8 cellular contexts compared by ENCODE assay signal in genomic region chr7:100545636-100546128, GRCh38. TPM values are rescaled to one million over a fixed set of nuclear protein-coding genes. Genes with fewer than 3 reads are reported as not detected.
DNase-seq lines count a peak whose midpoint lies in the region; ATAC-seq, FAIRE-seq and TF ChIP-seq lines count a peak whose summit lies in the region.

No MANE protein-coding gene starts in this region.

- H2AFZ ChIP-seq in endothelial cell of umbilical vein (ENCODE audit: low read depth, low read length): no peak overlapping the region

- peak overlapping the region; percentile 94 for H3K27ac ChIP-seq in endothelial cell of umbilical vein (ENCODE audit: insufficient read depth, low read depth, low read length)
- H3K27ac ChIP-seq in naive thymus-derived CD4-positive, alpha-beta T cell (ENCODE audit: low read depth, low read length): peak overlapping the region; percentile 56

- H3K4me2 ChIP-seq in endothelial cell of umbilical vein (ENCODE audit: insufficient read depth, low read length): peak overlapping the region; percentile 81

- H3K4me1 Mint-ChIP-seq in activated CD4-positive, alpha-beta T cell treated with anti-CD3 and anti-CD28 coated beads, Interleukin-2, amount 10 ng/mL, durations not matched to agents 24 days and 14 days: peaks cover 84% of the 10 kb centered on the region
- H3K4me1 Mint-ChIP-seq in naive thymus-derived CD4-positive, alpha-beta T cell: peaks cover 75 to 100% (median 93%) of the 10 kb centered on the region in 7 donors
- H3K4me1 Mint-ChIP-seq in type B pancreatic cell (ENCODE audit: unreplicated experiment): peaks cover 60% of the 10 kb centered on the region

- CTCF ChIA-PET in BJ (lab: Yijun Ruan, JAX): interaction anchor here (0.5 to 2.7 kb wide), 8 partner anchors 10 to 1404 kb away, joined by 3 to 17 read pairs (median 4); no protein-coding TSS in a partner anchor
- CTCF ChIA-PET in endothelial cell of umbilical vein (lab: Charles Lee): interaction anchor here (1.2 to 2.6 kb wide), 7 partner anchors 14 to 80 kb away, joined by 3 to 32 read pairs (median 8); partner anchors contain the start of gene NYAP1
- CTCF ChIA-PET in naive thymus-derived CD4-positive, alpha-beta T cell (lab: Charles Lee): interaction anchor here (1.1 to 5.4 kb wide), 4 partner anchors 11 to 76 kb away, joined by 3 to 33 read pairs (median 4); no protein-coding TSS in a partner anchor

- peak overlapping the region; percentile 99 for H3K27ac Mint-ChIP-seq in activated CD4-positive, alpha-beta T cell treated with anti-CD3 and anti-CD28 coated beads, Interleukin-2, amount 10 ng/mL, durations not matched to agents 24 days and 14 days
- H3K27ac Mint-ChIP-seq in naive thymus-derived CD4-positive, alpha-beta T cell: peak overlapping the region; percentile 77 to 95 (median 88)
- H3K27ac Mint-ChIP-seq in type B pancreatic cell: peak overlapping the region; percentile 89

- H3K4me1 ChIP-seq in endothelial cell of umbilical vein (ENCODE audit: control insufficient read depth, extremely low read depth, insufficient read depth, low read length): peaks cover 52% of the 10 kb centered on the region
- H3K4me1 ChIP-seq in naive thymus-derived CD4-positive, alpha-beta T cell (ENCODE audit: control insufficient read depth in 2 of 2, insufficient read depth in 2 of 2, low read length in 2 of 2): peaks cover 69 to 91% of the 10 kb centered on the region in 2 donors

- peak; percentile 32 for TF ChIP-seq CTCF in BJ (IDR thresholded peaks at IDR 0.05; ENCODE audit: insufficient read depth, low read depth, low read length)
- peak; percentile 9 to 21 for TF ChIP-seq CTCF in endothelial cell of umbilical vein (IDR thresholded peaks at IDR 0.05; ENCODE audit: extremely low read depth in 1 of 2, insufficient read depth in 1 of 2, low read depth in 1 of 2, low read length in 2 of 2)
- TF ChIP-seq CTCF in type B pancreatic cell (conservative IDR thresholded peaks at IDR 0.05): peak; percentile 21

- H3K36me3 Mint-ChIP-seq in activated CD4-positive, alpha-beta T cell treated with anti-CD3 and anti-CD28 coated beads, Interleukin-2, amount 10 ng/mL, durations not matched to agents 24 days and 14 days (ENCODE audit: low read depth): peaks cover 60% of the 10 kb centered on the region
- H3K36me3 Mint-ChIP-seq in naive thymus-derived CD4-positive, alpha-beta T cell: peaks cover 3 to 21% (median 16%) of the 10 kb centered on the region in 5 donors
- H3K36me3 Mint-ChIP-seq in type B pancreatic cell: peaks cover 3% of the 10 kb centered on the region

- peaks cover 24% of the 10 kb centered on the region for H3K79me2 ChIP-seq in endothelial cell of umbilical vein (ENCODE audit: control insufficient read depth, insufficient read depth, low read length)

- no peaks in the 10 kb centered on the region for H3K9me3 ChIP-seq in endothelial cell of umbilical vein (replicated peaks; ENCODE audit: control insufficient read depth, insufficient read depth, low read length)
- H3K9me3 ChIP-seq in naive thymus-derived CD4-positive, alpha-beta T cell (ENCODE audit: control insufficient read depth in 2 of 3, low read length in 3 of 3): no peaks in the 10 kb centered on the region

- peaks cover 4% of the 10 kb centered on the region for H3K9me3 Mint-ChIP-seq in activated CD4-positive, alpha-beta T cell treated with anti-CD3 and anti-CD28 coated beads, Interleukin-2, amount 10 ng/mL, durations not matched to agents 24 days and 14 days
- H3K9me3 Mint-ChIP-seq in naive thymus-derived CD4-positive, alpha-beta T cell: no peaks in the 10 kb centered on the region
- H3K9me3 Mint-ChIP-seq in type B pancreatic cell: no peaks in the 10 kb centered on the region

- TF ChIP-seq POLR2A in endothelial cell of umbilical vein (IDR thresholded peaks at IDR 0.05; ENCODE audit: low read depth, low read length): peak; percentile 61

- dilution Hi-C loops in endothelial cell of umbilical vein (cut with MboI; ENCODE audit: extremely low pct_ligation_motif_present, low sequenced_read_pairs): no loop called here

- BruUV-seq in endothelial cell of umbilical vein (replicated peaks; lab: Mats Ljungman, UMichigan): no TSS peak

- intact Hi-C loops in activated CD4-positive, alpha-beta T cell treated with anti-CD3 and anti-CD28 coated beads, Interleukin-2, amount 10 ng/mL, durations not matched to agents 24 days and 14 days (cut with micrococcal nuclease): loop anchor here (1.0 to 10.0 kb wide), 4 partner anchors 13 to 421 kb away; partner anchors contain the start of genes FBXO24, LRCH4, MBLAC1 and TSC22D4
- intact Hi-C loops in endothelial cell of umbilical vein (cut with micrococcal nuclease): loop anchor here (1.0 kb wide), 4 partner anchors 7 to 116 kb away; partner anchors contain the start of genes MEPCE, NYAP1 and TSC22D4
- intact Hi-C loops in naive thymus-derived CD4-positive, alpha-beta T cell (cut with micrococcal nuclease): loop anchor here in 1 of 2 donors (1.0 to 2.0 kb wide), 2 partner anchors 14 to 67 kb away; partner anchors contain the start of gene TSC22D4

- no peaks in the 10 kb centered on the region for H3K9me1 ChIP-seq in endothelial cell of umbilical vein (replicated peaks; ENCODE audit: control insufficient read depth, extremely low read depth, insufficient read depth, low read length)

- no peaks in the 10 kb centered on the region for H3K36me3 ChIP-seq in BJ (ENCODE audit: control insufficient read depth, insufficient read depth, low read length)
- H3K36me3 ChIP-seq in endothelial cell of umbilical vein (ENCODE audit: control insufficient read depth in 2 of 2, extremely low read depth in 1 of 2, insufficient read depth in 2 of 2, low read length in 2 of 2): peaks cover 2 to 4% of the 10 kb centered on the region in 2 experiments
- peaks cover 0 to 8% (median 0%) of the 10 kb centered on the region in 3 experiments for H3K36me3 ChIP-seq in naive thymus-derived CD4-positive, alpha-beta T cell (ENCODE audit: control insufficient read depth in 2 of 3, insufficient read depth in 3 of 3, low read length in 3 of 3)

- H3K27me3 Mint-ChIP-seq in activated CD4-positive, alpha-beta T cell treated with anti-CD3 and anti-CD28 coated beads, Interleukin-2, amount 10 ng/mL, durations not matched to agents 24 days and 14 days: no peaks in the 10 kb centered on the region
- H3K27me3 Mint-ChIP-seq in naive thymus-derived CD4-positive, alpha-beta T cell: no peaks in the 10 kb centered on the region
- H3K27me3 Mint-ChIP-seq in type B pancreatic cell: no peaks in the 10 kb centered on the region

- H3K4me3 ChIP-seq in BJ (ENCODE audit: low read depth, low read length) (no peak overlapping the region), endothelial cell of umbilical vein (replicated peaks in 1 of 3; ENCODE audit: insufficient read depth in 1 of 3, low read depth in 1 of 3, low read length in 3 of 3) (peak overlapping the region in 1 of 3 experiments; percentile 2)
- peak overlapping the region; percentile 7 for H3K4me3 ChIP-seq in naive thymus-derived CD4-positive, alpha-beta T cell (ENCODE audit: low read length)

- POLR2A ChIA-PET in BJ (lab: Charles Lee) (no interaction called here), endothelial cell of umbilical vein (lab: Charles Lee) (interaction anchor here (1.4 kb wide), 2 partner anchors 13 to 14 kb away, joined by 3 read pairs; no protein-coding TSS in a partner anchor)
- POLR2A ChIA-PET in naive thymus-derived CD4-positive, alpha-beta T cell (lab: Charles Lee): interaction anchor here (0.6 to 2.4 kb wide), 7 partner anchors 9 to 466 kb away, joined by 3 to 17 read pairs (median 4); partner anchors contain the start of genes MEPCE and ZCWPW1

- ATAC-seq in GM18861 (IDR thresholded peaks at IDR 0.05; ENCODE audit: unreplicated experiment) (peak; percentile 41), HG03520 (IDR thresholded peaks at IDR 0.05; ENCODE audit: unreplicated experiment) (peak; percentile 50)
- peak; percentile 55 for ATAC-seq in naive thymus-derived CD4-positive, alpha-beta T cell

- H3K9ac ChIP-seq in endothelial cell of umbilical vein (replicated peaks; ENCODE audit: extremely low read depth, insufficient read depth, low read length): peak overlapping the region; percentile 66

- H3K4me3 Mint-ChIP-seq in activated CD4-positive, alpha-beta T cell treated with anti-CD3 and anti-CD28 coated beads, Interleukin-2, amount 10 ng/mL, durations not matched to agents 24 days and 14 days: peak overlapping the region; percentile 99
- H3K4me3 Mint-ChIP-seq in naive thymus-derived CD4-positive, alpha-beta T cell: peak overlapping the region; percentile 45 to 82 (median 68)
- H3K4me3 Mint-ChIP-seq in type B pancreatic cell: peak overlapping the region; percentile 59

- H4K20me1 ChIP-seq in endothelial cell of umbilical vein (replicated peaks; ENCODE audit: control insufficient read depth, extremely low read depth, insufficient read depth, low read length): no peaks in the 10 kb centered on the region

- H3K27me3 ChIP-seq in BJ (ENCODE audit: control insufficient read depth, insufficient read depth, low read length): no peaks in the 10 kb centered on the region
- H3K27me3 ChIP-seq in endothelial cell of umbilical vein (ENCODE audit: control insufficient read depth in 2 of 2, insufficient read depth in 2 of 2, low read length in 2 of 2): no peaks in the 10 kb centered on the region
- no peaks in the 10 kb centered on the region for H3K27me3 ChIP-seq in naive thymus-derived CD4-positive, alpha-beta T cell (ENCODE audit: control insufficient read depth in 2 of 2, insufficient read depth in 2 of 2, low read length in 2 of 2)

- DNase-seq in BJ (ENCODE audit: low read depth) (peak; percentile 40), endothelial cell of umbilical vein (ENCODE audit: low read depth, low spot score) (peak; percentile 92), type B pancreatic cell (ENCODE audit: extremely low spot score, unreplicated experiment) (no peak), ecto neural progenitor cell (ENCODE audit: low spot score) (no peak)
- peak; percentile 79 for DNase-seq in activated CD4-positive, alpha-beta T cell treated with anti-CD3 and anti-CD28 coated beads, Interleukin-2, amount 10 ng/mL, durations not matched to agents 24 days and 14 days
- peak in 2 of 9 donors; percentile 34 to 60 for DNase-seq in naive thymus-derived CD4-positive, alpha-beta T cell

- no peak for FAIRE-seq in endothelial cell of umbilical vein (lab: Jason Lieb, UNC)

RNA-seq across cellular contexts. Expression of gene AGFG2, which starts 6.7 kb away (rescaled TPM):
- polyA plus RNA-seq in BJ (2011; rRNA removed): 6.3 and 10.9 TPM in 2 replicates
- 4.2 and 7.7 TPM in 2 replicates for polyA minus RNA-seq in BJ (2011; rRNA and poly(A)+ RNA removed)
- total RNA-seq in activated CD4-positive, alpha-beta T cell treated with anti-CD3 and anti-CD28 coated beads, Interleukin-2, amount 10 ng/mL, durations not matched to agents 24 days and 14 days: 112 and 114 TPM in 2 replicates
- 36.3 and 44.6 TPM in 2 replicates for total RNA-seq in endothelial cell of umbilical vein
- polyA plus RNA-seq in endothelial cell of umbilical vein: 33.6 and 47.9 TPM in 2 replicates
- 15.1 and 22.6 TPM in 2 replicates for polyA plus RNA-seq in endothelial cell of umbilical vein (2011; cell fraction: cytosol; rRNA removed)
- 72.3 and 81.2 TPM in 2 replicates for polyA plus RNA-seq in endothelial cell of umbilical vein (2011; cell fraction: nucleus; rRNA removed)
- 17.8 and 19.9 TPM in 2 replicates for polyA plus RNA-seq in endothelial cell of umbilical vein (2012)
- polyA minus RNA-seq in endothelial cell of umbilical vein: 13.4 and 14.2 TPM in 2 replicates
- polyA minus RNA-seq in endothelial cell of umbilical vein (2011; cell fraction: cytosol; rRNA and poly(A)+ RNA removed): 15.2 TPM
- polyA minus RNA-seq in endothelial cell of umbilical vein (2011; cell fraction: nucleus; rRNA and poly(A)+ RNA removed): 17.0 and 17.7 TPM in 2 replicates
- 10 to 100 TPM; 15.8 to 42.4 (median 23.3) TPM for total RNA-seq in naive thymus-derived CD4-positive, alpha-beta T cell
- polyA plus RNA-seq in naive thymus-derived CD4-positive, alpha-beta T cell: 1 to 10 TPM; 5.7 to 9.8 TPM
- 16.3 and 21.0 TPM in 2 replicates for total RNA-seq in type B pancreatic cell (ENCODE audit: low replicate concordance)

RNA-seq across cellular contexts. Expression of gene SAP25, which starts 28.0 kb away (rescaled TPM):
- 0.20 and 0.34 TPM in 2 replicates for polyA plus RNA-seq in BJ (2011; rRNA removed)
- not detected in 2 replicates for polyA minus RNA-seq in BJ (2011; rRNA and poly(A)+ RNA removed)
- 9.2 and 11.3 TPM in 2 replicates for total RNA-seq in activated CD4-positive, alpha-beta T cell treated with anti-CD3 and anti-CD28 coated beads, Interleukin-2, amount 10 ng/mL, durations not matched to agents 24 days and 14 days
- 2.4 and 3.2 TPM in 2 replicates for total RNA-seq in endothelial cell of umbilical vein
- polyA plus RNA-seq in endothelial cell of umbilical vein: 3.2 and 5.0 TPM in 2 replicates
- polyA plus RNA-seq in endothelial cell of umbilical vein (2011; cell fraction: cytosol; rRNA removed): 0.30 and 0.32 TPM in 2 replicates
- polyA plus RNA-seq in endothelial cell of umbilical vein (2011; cell fraction: nucleus; rRNA removed): 8.9 TPM in 2 replicates
- 0.35 and 0.52 TPM in 2 replicates for polyA plus RNA-seq in endothelial cell of umbilical vein (2012)
- polyA minus RNA-seq in endothelial cell of umbilical vein: 0.66 TPM in 1 of 2 replicates, not detected in the other
- not detected for polyA minus RNA-seq in endothelial cell of umbilical vein (2011; cell fraction: cytosol; rRNA and poly(A)+ RNA removed)
- polyA minus RNA-seq in endothelial cell of umbilical vein (2011; cell fraction: nucleus; rRNA and poly(A)+ RNA removed): 2.1 and 4.6 TPM in 2 replicates
- total RNA-seq in naive thymus-derived CD4-positive, alpha-beta T cell: 100 to 1,000 TPM in 2 of 5 experiments, 10 to 100 TPM in 3; 29.1 to 174 (median 71.3) TPM
- polyA plus RNA-seq in naive thymus-derived CD4-positive, alpha-beta T cell: under 1 TPM in 1 of 2 donors, not detected in 1; 0.48 TPM
- total RNA-seq in type B pancreatic cell (ENCODE audit: low replicate concordance): 3.1 and 5.6 TPM in 2 replicates

RNA-seq across cellular contexts. Expression of gene LRCH4, which starts 40.2 kb away (rescaled TPM):
- 9.1 and 20.0 TPM in 2 replicates for polyA plus RNA-seq in BJ (2011; rRNA removed)
- 15.5 and 23.0 TPM in 2 replicates for polyA minus RNA-seq in BJ (2011; rRNA and poly(A)+ RNA removed)
- 86.0 and 89.2 TPM in 2 replicates for total RNA-seq in activated CD4-positive, alpha-beta T cell treated with anti-CD3 and anti-CD28 coated beads, Interleukin-2, amount 10 ng/mL, durations not matched to agents 24 days and 14 days
- 56.1 and 61.5 TPM in 2 replicates for total RNA-seq in endothelial cell of umbilical vein
- 32.1 and 40.6 TPM in 2 replicates for polyA plus RNA-seq in endothelial cell of umbilical vein
- polyA plus RNA-seq in endothelial cell of umbilical vein (2011; cell fraction: cytosol; rRNA removed): 11.4 and 16.9 TPM in 2 replicates
- polyA plus RNA-seq in endothelial cell of umbilical vein (2011; cell fraction: nucleus; rRNA removed): 199 and 251 TPM in 2 replicates
- 23.4 and 23.7 TPM in 2 replicates for polyA plus RNA-seq in endothelial cell of umbilical vein (2012)
- polyA minus RNA-seq in endothelial cell of umbilical vein: 22.1 and 24.7 TPM in 2 replicates
- polyA minus RNA-seq in endothelial cell of umbilical vein (2011; cell fraction: cytosol; rRNA and poly(A)+ RNA removed): 21.6 TPM
- polyA minus RNA-seq in endothelial cell of umbilical vein (2011; cell fraction: nucleus; rRNA and poly(A)+ RNA removed): 53.2 and 73.3 TPM in 2 replicates
- total RNA-seq in naive thymus-derived CD4-positive, alpha-beta T cell: 100 to 1,000 TPM; 199 to 504 (median 407) TPM
- polyA plus RNA-seq in naive thymus-derived CD4-positive, alpha-beta T cell: 100 to 1,000 TPM; 143 to 199 TPM
- 64.5 and 66.7 TPM in 2 replicates for total RNA-seq in type B pancreatic cell (ENCODE audit: low replicate concordance)

RNA-seq across cellular contexts. Expression of gene FBXO24, which starts 40.4 kb away (rescaled TPM):
- polyA plus RNA-seq in BJ (2011; rRNA removed) (0.33 and 0.40 TPM in 2 replicates), endothelial cell of umbilical vein (0.16 and 0.37 TPM in 2 replicates)
- polyA minus RNA-seq in BJ (2011; rRNA and poly(A)+ RNA removed): 0.98 and 1.2 TPM in 2 replicates
- total RNA-seq in activated CD4-positive, alpha-beta T cell treated with anti-CD3 and anti-CD28 coated beads, Interleukin-2, amount 10 ng/mL, durations not matched to agents 24 days and 14 days: 0.38 and 0.42 TPM in 2 replicates
- total RNA-seq in endothelial cell of umbilical vein (0.35 and 0.38 TPM in 2 replicates), type B pancreatic cell (ENCODE audit: low replicate concordance) (0.76 and 0.77 TPM in 2 replicates)
- polyA plus RNA-seq in endothelial cell of umbilical vein (2011; cell fraction: cytosol; rRNA removed): 0.23 and 0.27 TPM in 2 replicates
- polyA plus RNA-seq in endothelial cell of umbilical vein (2011; cell fraction: nucleus; rRNA removed): 0.97 and 1.0 TPM in 2 replicates
- polyA plus RNA-seq in endothelial cell of umbilical vein (2012): 0.11 and 0.30 TPM in 2 replicates
- 0.21 and 1.3 TPM in 2 replicates for polyA minus RNA-seq in endothelial cell of umbilical vein
- polyA minus RNA-seq in endothelial cell of umbilical vein (2011; cell fraction: cytosol; rRNA and poly(A)+ RNA removed): not detected
- 0.87 TPM in 1 of 2 replicates, not detected in the other for polyA minus RNA-seq in endothelial cell of umbilical vein (2011; cell fraction: nucleus; rRNA and poly(A)+ RNA removed)
- 1 to 10 TPM in 4 of 5 experiments, under 1 TPM in 1; 0.75 to 3.1 (median 1.7) TPM for total RNA-seq in naive thymus-derived CD4-positive, alpha-beta T cell
- polyA plus RNA-seq in naive thymus-derived CD4-positive, alpha-beta T cell: 1 to 10 TPM; 2.0 TPM

RNA-seq across cellular contexts. Expression of gene PCOLCE, which starts 56.5 kb away (rescaled TPM):
- polyA plus RNA-seq in BJ (2011; rRNA removed) (173 and 433 TPM in 2 replicates), endothelial cell of umbilical vein (1.2 and 2.5 TPM in 2 replicates)
- polyA minus RNA-seq in BJ (2011; rRNA and poly(A)+ RNA removed): 38.8 and 47.4 TPM in 2 replicates
- total RNA-seq in activated CD4-positive, alpha-beta T cell treated with anti-CD3 and anti-CD28 coated beads, Interleukin-2, amount 10 ng/mL, durations not matched to agents 24 days and 14 days: 4.8 and 5.0 TPM in 2 replicates
- total RNA-seq in endothelial cell of umbilical vein (4.3 and 4.7 TPM in 2 replicates), type B pancreatic cell (ENCODE audit: low replicate concordance) (11.6 and 152 TPM in 2 replicates)
- 0.67 and 0.87 TPM in 2 replicates for polyA plus RNA-seq in endothelial cell of umbilical vein (2011; cell fraction: cytosol; rRNA removed)
- 4.4 and 6.5 TPM in 2 replicates for polyA plus RNA-seq in endothelial cell of umbilical vein (2011; cell fraction: nucleus; rRNA removed)
- polyA plus RNA-seq in endothelial cell of umbilical vein (2012): 4.3 and 5.3 TPM in 2 replicates
- 0.28 TPM in 1 of 2 replicates, not detected in the other for polyA minus RNA-seq in endothelial cell of umbilical vein
- polyA minus RNA-seq in endothelial cell of umbilical vein (2011; cell fraction: cytosol; rRNA and poly(A)+ RNA removed): not detected
- 0.77 and 1.1 TPM in 2 replicates for polyA minus RNA-seq in endothelial cell of umbilical vein (2011; cell fraction: nucleus; rRNA and poly(A)+ RNA removed)
- 10 to 100 TPM in 1 of 5 experiments, 1 to 10 TPM in 4; 9.1 to 11.7 (median 9.5) TPM for total RNA-seq in naive thymus-derived CD4-positive, alpha-beta T cell
- polyA plus RNA-seq in naive thymus-derived CD4-positive, alpha-beta T cell: under 1 TPM in 1 of 2 donors, not detected in 1; 0.64 TPM

Comparison
In these comparisons a context has a peak if more than half of its experiments do, and no peak if none do; other contexts are left out.
1. DNase-seq: peak in BJ (single experiment), activated CD4-positive, alpha-beta T cell treated with anti-CD3 and anti-CD28 coated beads, Interleukin-2, amount 10 ng/mL, durations not matched to agents 24 days and 14 days (single experiment) and endothelial cell of umbilical vein (single experiment); none in type B pancreatic cell (single experiment) and ecto neural progenitor cell (single experiment).
2. Peak in every context shown above with its lines, with median percentiles within 50 percentile points of each other: CTCF ChIP-seq, ATAC-seq, H3K27ac Mint-ChIP-seq and H3K4me3 Mint-ChIP-seq.